ENCODE assay signal across 19 cellular contexts in genomic region chr11:1751999-1752906, GRCh38. TPM values are rescaled to one million over a fixed set of nuclear protein-coding genes. Genes with fewer than 3 reads are reported as not detected.
A peak's percentile ranks its signal among the peaks of the same experiment; 100 is the strongest.
DNase-seq lines count a peak whose midpoint lies in the region; ATAC-seq and TF ChIP-seq lines count a peak whose summit lies in the region.
"Had no signal": no experiment of that assay in that cellular context is flagged by ENCODE, and none has a peak within 500 bp of the region (broad histone marks: within the 10 kb centered on the region; RNA-seq: fewer than 3 reads in every experiment).

No MANE protein-coding gene starts in this region.

- WGBS in spleen, 5 donors, result 61 to 79% (median 63%) methylated on average over 9 to 24 of the region's 24 CpGs
- WGBS in body of pancreas, 2 donors, result 72 to 91% methylated on average over 6 to 22 of the region's 24 CpGs

- peaks cover under 1% of the 10 kb centered on the region for H3K36me3 ChIP-seq in H7 (replicated peaks; ENCODE audit: control insufficient read depth, insufficient read depth, low read length)
- H3K36me3 ChIP-seq in spleen, result peaks cover 5 to 72% (median 45%) of the 10 kb centered on the region in 6 donors
- peaks cover 2% of the 10 kb centered on the region for H3K36me3 ChIP-seq in WERI-Rb-1
- peaks cover 14 to 32% of the 10 kb centered on the region in 2 donors for H3K36me3 ChIP-seq in body of pancreas (replicated peaks in 1 of 2; ENCODE audit: insufficient read depth in 1 of 2, low read depth in 2 of 2)
- H3K36me3 ChIP-seq: breast epithelium had no signal

- H3K4me1 Mint-ChIP-seq in T-helper 17 cell, result peaks cover 29% of the 10 kb centered on the region
- peaks cover 60 to 67% of the 10 kb centered on the region in 2 donors for H3K4me1 Mint-ChIP-seq in immature natural killer cell

- DNase-seq in H7, result peak; percentile 60
- no peak for DNase-seq in T-helper 17 cell
- DNase-seq in immature natural killer cell, result peak in 2 of 3 donors; percentile 27 to 36
- DNase-seq in spleen, result peak; percentile 80
- no peak for DNase-seq in WERI-Rb-1
- DNase-seq in body of pancreas, result no peak
- no peak for DNase-seq in LoVo (ENCODE audit: low spot score)
- DNase-seq: activated CD4-positive, alpha-beta T cell treated with anti-CD3 and anti-CD28 coated beads for 4 hours; activated naive CD4-positive, alpha-beta T cell treated with anti-CD3 and anti-CD28 coated beads, Interleukin-2, amount 10 ng/mL, durations not matched to agents 7 days and 5 days; EL; NCI-H1694 treated with DMSO at 0.1 percent for 48 hours; NCI-H446; retina had no signal

- peak; percentile 26 for ATAC-seq in T-helper 17 cell
- no peak for ATAC-seq in body of pancreas
- ATAC-seq: HCT116 had no signal

- H3K4me3 Mint-ChIP-seq in T-helper 17 cell (no peak overlapping the region), immature natural killer cell (peak overlapping the region in 4 of 5 donors; percentile 12 to 46 (median 22))
- H3K4me3 Mint-ChIP-seq: activated naive CD4-positive, alpha-beta T cell treated with anti-CD3 and anti-CD28 coated beads, Interleukin-2, amount 10 ng/mL, durations not matched to agents 7 days and 5 days; nephron had no signal

- H3K27me3 Mint-ChIP-seq in T-helper 17 cell (peaks cover 15% of the 10 kb centered on the region), immature natural killer cell (ENCODE audit: low read depth in 3 of 3) (peaks cover 2 to 16% (median 11%) of the 10 kb centered on the region in 3 donors)

- H3K4me3 ChIP-seq in H7 (ENCODE audit: insufficient read depth, low read depth, low read length) (no peak overlapping the region), spleen (peak overlapping the region in 1 of 8 donors; percentile 3), WERI-Rb-1 (ENCODE audit: low read depth, low read length) (no peak overlapping the region), body of pancreas (no peak overlapping the region)
- H3K4me3 ChIP-seq: breast epithelium had no signal

- TF ChIP-seq POLR2A in spleen (IDR thresholded peaks at IDR 0.05) (no peak), body of pancreas (IDR thresholded peaks at IDR 0.05) (no peak)

- H3K36me3 Mint-ChIP-seq in T-helper 17 cell (ENCODE audit: low read depth), result no peaks in the 10 kb centered on the region
- peaks cover 0 to 12% (median 3%) of the 10 kb centered on the region in 3 donors for H3K36me3 Mint-ChIP-seq in immature natural killer cell

- H3K27ac Mint-ChIP-seq in T-helper 17 cell, result no peak overlapping the region
- H3K27ac Mint-ChIP-seq in immature natural killer cell, result peak overlapping the region in 4 of 6 donors; percentile 34 to 56 (median 40)
- H3K27ac Mint-ChIP-seq: activated naive CD4-positive, alpha-beta T cell treated with anti-CD3 and anti-CD28 coated beads, Interleukin-2, amount 10 ng/mL, durations not matched to agents 7 days and 5 days; nephron had no signal

- H3K9me3 ChIP-seq in T-helper 17 cell (ENCODE audit: control insufficient read depth, low read length, poor library complexity, severe bottlenecking), result no peaks in the 10 kb centered on the region
- no peaks in the 10 kb centered on the region for H3K9me3 ChIP-seq in spleen
- no peaks in the 10 kb centered on the region for H3K9me3 ChIP-seq in WERI-Rb-1 (ENCODE audit: severe bottlenecking)
- no peaks in the 10 kb centered on the region for H3K9me3 ChIP-seq in body of pancreas
- H3K9me3 ChIP-seq: breast epithelium had no signal

- H3K4me1 ChIP-seq in spleen (peaks cover 48 to 100% (median 88%) of the 10 kb centered on the region in 6 donors), body of pancreas (peaks cover 38% of the 10 kb centered on the region)

- H3K27me3 ChIP-seq in H7 (ENCODE audit: control insufficient read depth, insufficient read depth, low read length) (peaks cover 27% of the 10 kb centered on the region), spleen (replicated peaks in 1 of 7) (peaks cover 0 to 36% (median 12%) of the 10 kb centered on the region in 7 donors), WERI-Rb-1 (ENCODE audit: insufficient read depth, low read depth, severe bottlenecking) (peaks cover 35% of the 10 kb centered on the region), body of pancreas (no peaks in the 10 kb centered on the region)

- H3K27ac ChIP-seq in spleen (peak overlapping the region in 7 of 8 donors; percentile 16 to 99 (median 67)), WERI-Rb-1 (no peak overlapping the region), body of pancreas (no peak overlapping the region)

- H3K9me3 Mint-ChIP-seq in immature natural killer cell, result no peaks in the 10 kb centered on the region
- H3K9me3 Mint-ChIP-seq: activated naive CD4-positive, alpha-beta T cell treated with anti-CD3 and anti-CD28 coated beads, Interleukin-2, amount 10 ng/mL, durations not matched to agents 7 days and 5 days; nephron had no signal

- intact Hi-C loops in spleen (cut with DNase I; ENCODE audit: low total_unique reads) (no loop called here), body of pancreas (cut with DNase I) (no loop called here)

- TF ChIP-seq CTCF in spleen (IDR thresholded peaks at IDR 0.05 in 8 of 11, conservative IDR thresholded peaks at IDR 0.05 in 3 of 11) (no peak), WERI-Rb-1 (IDR thresholded peaks at IDR 0.05; ENCODE audit: low read depth, low read length) (no peak), body of pancreas (IDR thresholded peaks at IDR 0.05) (no peak)

RNA-seq across cellular contexts. Expression of gene IFITM10, which starts 1.9 kb away (rescaled TPM):
- 0.42 and 0.74 TPM in 2 replicates for total RNA-seq in H7 (2014; rRNA removed; shearing (Covaris generic))
- total RNA-seq in T-helper 17 cell (under 1 TPM; 0.78 to 0.90 TPM), spleen (10 to 100 TPM in 2 of 7 donors, 1 to 10 TPM in 5; 6.7 to 41.6 (median 8.2) TPM), body of pancreas (under 1 TPM in 1 of 2 donors, not detected in 1; 0.26 TPM)
- polyA plus RNA-seq in immature natural killer cell (under 1 TPM; 0.09 to 0.93 (median 0.39) TPM), spleen (1 to 10 TPM in 2 of 3 donors, under 1 TPM in 1; 0.80 to 6.9 (median 2.4) TPM)
- total RNA-seq: SK-MEL-5 had no signal

RNA-seq across cellular contexts. Expression of gene CTSD, which starts 11.5 kb away (rescaled TPM):
- total RNA-seq in H7 (2014; rRNA removed; shearing (Covaris generic)), result 177 and 235 TPM in 2 replicates
- total RNA-seq in T-helper 17 cell, result 10 to 100 TPM; 79.6 to 83.2 TPM
- 100 to 1,000 TPM; 471 to 795 (median 488) TPM for polyA plus RNA-seq in immature natural killer cell
- total RNA-seq in spleen, result 1,000 to 10,000 TPM in 2 of 7 donors, 100 to 1,000 TPM in 5; 653 to 1,234 (median 749) TPM
- polyA plus RNA-seq in spleen, result 1,000 to 10,000 TPM in 1 of 3 donors, 100 to 1,000 TPM in 2; 289 to 1,120 (median 418) TPM
- total RNA-seq in body of pancreas, result 100 to 1,000 TPM; 214 to 255 TPM

RNA-seq across cellular contexts. Expression of gene KRTAP5-6, which starts 55.3 kb away (rescaled TPM):
- total RNA-seq in H7 (2014; rRNA removed; shearing (Covaris generic)), result not detected in 2 replicates
- not detected for total RNA-seq in T-helper 17 cell
- polyA plus RNA-seq in immature natural killer cell, result not detected
- total RNA-seq in spleen, result not detected
- polyA plus RNA-seq in spleen, result not detected
- total RNA-seq in body of pancreas, result not detected
- total RNA-seq: breast epithelium, M059J, SK-MEL-5 had no signal
- polyA plus RNA-seq: esophagus had no signal

Comparison
In these comparisons a context has a peak if more than half of its experiments do, and no peak if none do; other contexts are left out.
1. DNase-seq: peak in H7 (single experiment), immature natural killer cell (2 of 3) and spleen (single experiment); none in T-helper 17 cell (0 of 3), WERI-Rb-1 (single experiment), body of pancreas (0 of 4) and LoVo (single experiment).
2. H3K27ac ChIP-seq: peak in spleen (7 of 8); none in WERI-Rb-1 (single experiment) and body of pancreas (0 of 4).